30 cellular contexts compared by ENCODE assay signal in genomic region chr6:47105469-47106188, GRCh38.
A peak's percentile ranks its signal among the peaks of the same experiment; 100 is the strongest.
DNase-seq lines count a peak whose midpoint lies in the region; ATAC-seq, FAIRE-seq and TF ChIP-seq lines count a peak whose summit lies in the region.
"Had no signal": no experiment of that assay in that cellular context is flagged by ENCODE, and none has a peak within 500 bp of the region (broad histone marks: within the 10 kb centered on the region; RNA-seq: fewer than 3 reads in every experiment).

No MANE protein-coding gene starts in this region.

- H4K20me1 ChIP-seq in astrocyte (ENCODE audit: insufficient read depth, low read length), result no peaks in the 10 kb centered on the region

- H2BK5ac ChIP-seq in mesenchymal stem cell (ENCODE audit: low read depth, low read length, poor library complexity, severe bottlenecking), result no peak overlapping the region

- H3K4me3 ChIP-seq in HUES6 (ENCODE audit: low read depth, low read length) (peak overlapping the region; percentile 22; the same call in 1 of the 2 replicates), astrocyte (ENCODE audit: insufficient read depth, low read depth, low read length) (no peak overlapping the region), mesenchymal stem cell (ENCODE audit: insufficient read depth in 1 of 2, low read depth in 1 of 2, low read length in 2 of 2) (no peak overlapping the region), heart left ventricle (no peak overlapping the region)
- H3K4me3 ChIP-seq: breast epithelium, GM12878, left ventricle myocardium inferior, ovary, SJSA1, upper lobe of left lung had no signal

- ATAC-seq in heart left ventricle, result no peak
- ATAC-seq: activated CD4-positive, CD25-positive, alpha-beta regulatory T cell treated with anti-CD3 and anti-CD28 coated beads, Interleukin-2, amount 50 U/mL, for 24 hours; GM12878; natural killer cell had no signal

- in situ Hi-C loops in GM13976 (cut with MboI; ENCODE audit: low sequenced_read_pairs, unreplicated experiment), result no loop called here

- no peak overlapping the region for H2BK120ac ChIP-seq in mesenchymal stem cell (ENCODE audit: low read depth, low read length)

- DNase-seq in astrocyte (ENCODE audit: low read depth), result no peak
- DNase-seq in mesenchymal stem cell, result no peak
- DNase-seq in GM13976 (ENCODE audit: low spot score), result no peak
- DNase-seq in heart left ventricle, result no peak
- DNase-seq in activated CD4-positive, CD25-positive, alpha-beta regulatory T cell (lab: John Stamatoyannopoulos, UW), result no peak
- no peak for DNase-seq in amygdala (lab: John Stamatoyannopoulos, UW)
- DNase-seq: activated CD4-positive, alpha-beta T cell treated with anti-CD3 and anti-CD28 coated beads, Interleukin-2, amount 50 U/mL, for 48 hours; activated CD8-positive, alpha-beta memory T cell treated with anti-CD3 and anti-CD28 coated beads, Interleukin-2, amount 50 U/mL, for 4 hours; activated naive CD4-positive, alpha-beta T cell treated with anti-CD3 and anti-CD28 coated beads, Interleukin-2, amount 50 U/mL, for 16 hours; amniotic stem cell; DMS79 treated with DMSO at 0.1 percent for 48 hours; effector CD4-positive, alpha-beta T cell; foreskin fibroblast; HFFc6; islet precursor cell; left ventricle myocardium inferior; natural killer cell; NCI-H1092 treated with DMSO at 0.1 percent for 48 hours; NCI-H187; NCI-H524 treated with DMSO at 0.1 percent for 48 hours; ovary; stimulated activated CD4-positive, alpha-beta T cell treated with anti-CD3 and anti-CD28 coated beads, Interleukin-2, amount 100 ng/mL, for 48 hours; T-helper 1 cell; upper lobe of left lung had no signal

- H3K9me3 Mint-ChIP-seq in astrocyte (ENCODE audit: unreplicated experiment), result peaks cover 1% of the 10 kb centered on the region
- H3K9me3 Mint-ChIP-seq: HFFc6, natural killer cell had no signal

- H3K14ac ChIP-seq in mesenchymal stem cell (ENCODE audit: low read length in 2 of 2), result no peak overlapping the region

- H3K4ac ChIP-seq in mesenchymal stem cell (ENCODE audit: low read depth in 1 of 2, low read length in 2 of 2), result no peak overlapping the region

- H3K4me2 ChIP-seq in astrocyte (ENCODE audit: low read length) (no peak overlapping the region), mesenchymal stem cell (ENCODE audit: low read length, poor library complexity, severe bottlenecking) (no peak overlapping the region)

- no peak overlapping the region for H2AK5ac ChIP-seq in mesenchymal stem cell (ENCODE audit: low read length, severe bottlenecking)

- H3K79me1 ChIP-seq in mesenchymal stem cell (replicated peaks; ENCODE audit: low read length, poor library complexity, severe bottlenecking), result no peaks in the 10 kb centered on the region

- H3K27ac ChIP-seq in HUES6 (ENCODE audit: low read depth, low read length) (peak overlapping the region; percentile 87), astrocyte (ENCODE audit: low read depth, low read length) (no peak overlapping the region), mesenchymal stem cell (ENCODE audit: low read length, poor library complexity, severe bottlenecking) (no peak overlapping the region), heart left ventricle (no peak overlapping the region)
- H3K27ac ChIP-seq: breast epithelium, C4-2B, left ventricle myocardium inferior, ovary, SJSA1, upper lobe of left lung had no signal

- 77% methylated on average over 10 of the region's 10 CpGs for WGBS in mesenchymal stem cell
- 86 to 91% (median 88%) methylated on average over 10 of the region's 10 CpGs for WGBS in heart left ventricle, 4 donors

- no peak overlapping the region for H3K4me3 Mint-ChIP-seq in astrocyte (ENCODE audit: unreplicated experiment)
- H3K4me3 Mint-ChIP-seq: HFFc6, natural killer cell had no signal

- H3K4me1 ChIP-seq in HUES6 (ENCODE audit: control insufficient read depth, insufficient read depth, low read length) (peaks cover 24% of the 10 kb centered on the region), astrocyte (ENCODE audit: insufficient read depth, low read length) (no peaks in the 10 kb centered on the region), mesenchymal stem cell (ENCODE audit: control insufficient read depth, insufficient read depth, low read depth, low read length) (peaks cover 6% of the 10 kb centered on the region), heart left ventricle (peaks cover 0 to 10% (median 0%) of the 10 kb centered on the region in 12 donors)
- H3K4me1 ChIP-seq: breast epithelium, left ventricle myocardium inferior had no signal

- H3K27me3 ChIP-seq in HUES6 (ENCODE audit: control insufficient read depth, insufficient read depth, low read length), result no peaks in the 10 kb centered on the region
- H3K27me3 ChIP-seq in astrocyte (ENCODE audit: insufficient read depth, low read length), result no peaks in the 10 kb centered on the region
- H3K27me3 ChIP-seq in mesenchymal stem cell (ENCODE audit: control insufficient read depth in 1 of 2, insufficient read depth in 1 of 2, low read length in 2 of 2), result no peaks in the 10 kb centered on the region
- peaks cover 0 to 5% (median 0%) of the 10 kb centered on the region in 9 donors for H3K27me3 ChIP-seq in heart left ventricle
- H3K27me3 ChIP-seq: breast epithelium, ovary, SJSA1, upper lobe of left lung had no signal

- H3K23ac ChIP-seq in mesenchymal stem cell (ENCODE audit: low read length in 2 of 2), result no peak overlapping the region

- peak overlapping the region; percentile 93 for H3K27ac Mint-ChIP-seq in astrocyte (ENCODE audit: unreplicated experiment)
- H3K27ac Mint-ChIP-seq: HFFc6, natural killer cell had no signal

- H2BK12ac ChIP-seq in mesenchymal stem cell (ENCODE audit: low read length in 2 of 2), result peak overlapping the region; percentile 59 to 83

- FAIRE-seq in astrocyte (lab: Jason Lieb, UNC), result no peak
- FAIRE-seq: GM12878 had no signal

- peak overlapping the region; percentile 57 for H4K91ac ChIP-seq in mesenchymal stem cell (ENCODE audit: low read length)

- TF ChIP-seq POLR2A in heart left ventricle (IDR thresholded peaks at IDR 0.05), result no peak

- H3K4me1 Mint-ChIP-seq in astrocyte (ENCODE audit: low read depth, unreplicated experiment), result peaks cover 50% of the 10 kb centered on the region
- H3K4me1 Mint-ChIP-seq: natural killer cell had no signal

- TF ChIP-seq CTCF in astrocyte (IDR thresholded peaks at IDR 0.05; ENCODE audit: insufficient read depth, low read depth, low read length) (no peak), GM13976 (IDR thresholded peaks at IDR 0.05; ENCODE audit: borderline replicate concordance, control extremely low read depth, extremely low read depth, insufficient read depth, missing control alignments) (no peak), heart left ventricle (IDR thresholded peaks at IDR 0.05) (no peak)

- H3K79me2 ChIP-seq in astrocyte (ENCODE audit: insufficient read depth, low read length), result no peaks in the 10 kb centered on the region

- H3K36me3 ChIP-seq in HUES6 (ENCODE audit: control insufficient read depth, insufficient read depth, low read length), result no peaks in the 10 kb centered on the region
- H3K36me3 ChIP-seq in astrocyte (ENCODE audit: insufficient read depth, low read length), result no peaks in the 10 kb centered on the region
- H3K36me3 ChIP-seq in mesenchymal stem cell (ENCODE audit: control insufficient read depth in 1 of 2, insufficient read depth in 2 of 2, low read depth in 1 of 2, low read length in 2 of 2), result no peaks in the 10 kb centered on the region
- H3K36me3 ChIP-seq in heart left ventricle, result no peaks in the 10 kb centered on the region
- H3K36me3 ChIP-seq: breast epithelium, left ventricle myocardium inferior, ovary, SJSA1, upper lobe of left lung had no signal

- H4K8ac ChIP-seq in mesenchymal stem cell (ENCODE audit: low read length), result no peak overlapping the region

- H2BK15ac ChIP-seq in mesenchymal stem cell (ENCODE audit: low read depth, poor library complexity, severe bottlenecking), result no peak overlapping the region

- intact Hi-C loops in heart left ventricle (cut with DNase I), result no loop called here

- H3K27me3 Mint-ChIP-seq in astrocyte (ENCODE audit: low read depth, unreplicated experiment), result no peaks in the 10 kb centered on the region

- H3K9me3 ChIP-seq in HUES6 (ENCODE audit: control insufficient read depth, insufficient read depth, low read depth, low read length) (no peaks in the 10 kb centered on the region), astrocyte (ENCODE audit: insufficient read depth, low read depth, low read length) (no peaks in the 10 kb centered on the region), mesenchymal stem cell (ENCODE audit: control insufficient read depth, low read length) (no peaks in the 10 kb centered on the region), heart left ventricle (no peaks in the 10 kb centered on the region)
- H3K9me3 ChIP-seq: breast epithelium, left ventricle myocardium inferior, ovary, SJSA1, upper lobe of left lung had no signal

- H3K18ac ChIP-seq in mesenchymal stem cell (ENCODE audit: low read depth in 1 of 2, low read length in 2 of 2), result no peak overlapping the region

- no peaks in the 10 kb centered on the region for H3K36me3 Mint-ChIP-seq in astrocyte (ENCODE audit: low read depth, unreplicated experiment)
- H3K36me3 Mint-ChIP-seq: natural killer cell had no signal

- H3K9ac ChIP-seq in HUES6 (ENCODE audit: low read length) (peak overlapping the region; percentile 65), astrocyte (ENCODE audit: low read length) (no peak overlapping the region), mesenchymal stem cell (ENCODE audit: low read length) (no peak overlapping the region)

- H2AFZ ChIP-seq in astrocyte (ENCODE audit: low read depth, low read length) (no peak overlapping the region), mesenchymal stem cell (ENCODE audit: low read depth, low read length) (no peak overlapping the region)
